ENCODE assay signal across 8 cellular contexts in the genomic region with DNA sequence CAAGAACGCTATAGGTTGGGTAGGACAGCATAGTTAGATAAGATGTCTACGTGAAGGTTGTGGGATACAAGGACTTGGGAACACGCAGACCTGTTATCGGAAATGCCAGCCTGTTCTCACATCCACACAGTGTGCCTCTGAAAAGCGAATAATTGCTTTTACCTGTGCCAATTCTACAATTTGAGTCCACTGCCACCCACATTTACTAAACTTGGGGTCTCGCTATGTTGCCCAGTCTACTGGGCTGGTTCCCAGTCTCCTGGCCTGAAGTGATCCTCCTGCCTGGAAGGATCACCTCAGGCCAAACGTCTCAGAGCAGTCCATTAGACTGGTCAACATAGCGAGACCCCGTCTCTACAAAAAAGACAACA. TPM values are rescaled to one million over a fixed set of nuclear protein-coding genes. Genes with fewer than 3 reads are reported as not detected.
DNase-seq lines count a peak whose midpoint lies in the region; ATAC-seq and TF ChIP-seq lines count a peak whose summit lies in the region.

No MANE protein-coding gene starts in this region.

- no peaks in the 10 kb centered on the region for H3K27me3 ChIP-seq in H9 (ENCODE audit: insufficient read depth, low read length)
- H3K27me3 ChIP-seq in gastroesophageal sphincter, result peaks cover 15% of the 10 kb centered on the region

- peaks cover 2 to 12% of the 10 kb centered on the region in 2 experiments for H3K4me1 Mint-ChIP-seq in H9
- peaks cover 30% of the 10 kb centered on the region for H3K4me1 Mint-ChIP-seq in activated B cell treated with CpG ODN at 0.5 μM for 24 hours

- H3K9ac ChIP-seq in H9 (ENCODE audit: extremely low read depth, insufficient read length, low read length), result peak overlapping the region; percentile 87

- H3K27me3 Mint-ChIP-seq in H9 (ENCODE audit: low read depth) (no peaks in the 10 kb centered on the region), activated B cell treated with CpG ODN at 0.5 μM for 24 hours (no peaks in the 10 kb centered on the region)

- no peak overlapping the region; the same call in 1 of the 2 replicates for H3K4ac ChIP-seq in H9 (ENCODE audit: low read depth, low read length)

- no peak overlapping the region for H2BK120ac ChIP-seq in H9 (ENCODE audit: low read depth, low read length, poor library complexity, severe bottlenecking)

- no peak overlapping the region for H3K23ac ChIP-seq in H9 (ENCODE audit: insufficient read length, low read depth, low read length)

- H3K27ac Mint-ChIP-seq in H9 (peak overlapping the region; percentile 95 to 99 (median 99)), activated B cell treated with CpG ODN at 0.5 μM for 24 hours (peak overlapping the region; percentile 100)

- ATAC-seq in activated B cell treated with CpG ODN at 0.5 μM for 24 hours (ENCODE audit: low read depth) (no peak), gastroesophageal sphincter (no peak), HG02571 (IDR thresholded peaks at IDR 0.05; ENCODE audit: unreplicated experiment) (no peak), GM21423 (IDR thresholded peaks at IDR 0.05; ENCODE audit: unreplicated experiment) (no peak), HG03565 (IDR thresholded peaks at IDR 0.05; ENCODE audit: unreplicated experiment) (no peak)

- peak overlapping the region; percentile 88 for H3K4me2 ChIP-seq in H9 (ENCODE audit: insufficient read depth, insufficient read length, low read length)

- no peak for TF ChIP-seq EP300 in gastroesophageal sphincter (IDR thresholded peaks at IDR 0.05)

- H3K4me3 ChIP-seq in gastroesophageal sphincter, result peak overlapping the region; percentile 89 to 92
- peak overlapping the region; percentile 67 to 91 (median 88) for H3K4me3 ChIP-seq in skin epidermis

- DNase-seq in H9 (no peak), activated B cell treated with CpG ODN at 0.5 μM for 24 hours (no peak), cortex of kidney (lab: John Stamatoyannopoulos, UW) (no peak)

- H3K18ac ChIP-seq in H9 (ENCODE audit: insufficient read length, low read depth, low read length), result peak overlapping the region; percentile 87

- peak overlapping the region; percentile 30 for H2BK5ac ChIP-seq in H9 (ENCODE audit: insufficient read length, low read length)

- H3K4me1 ChIP-seq in H9 (ENCODE audit: insufficient read depth, low read length) (no peaks in the 10 kb centered on the region), gastroesophageal sphincter (peaks cover 0 to 33% (median 7%) of the 10 kb centered on the region in 3 donors)

- H3K56ac ChIP-seq in H9 (ENCODE audit: insufficient read length, low read depth, low read length), result peak overlapping the region; percentile 2

- intact Hi-C loops in activated B cell treated with CpG ODN at 0.5 μM for 24 hours (cut with micrococcal nuclease), result loop anchor here (1.0 to 5.0 kb wide), 12 partner anchors 114 to 1375 kb away; partner anchors contain the start of genes C15orf62, CHAC1, CHP1 and GANC

- H2AK5ac ChIP-seq in H9 (ENCODE audit: insufficient read length, low read length), result no peak overlapping the region

- no CpG with 5 or more reads among the region's 9 CpGs for WGBS in H9 (ENCODE audit: extremely low coverage, insufficient read length, low lambda C conversion rate)
- 69% methylated on average over 6 of the region's 9 CpGs; no CpG with 5 or more reads in 1 of the 2 donors for WGBS in gastroesophageal sphincter (ENCODE audit: low coverage in 1 of 2), 2 donors

- H2AFZ ChIP-seq in H9 (ENCODE audit: low read length), result no peak overlapping the region

- H3K79me2 ChIP-seq in H9 (ENCODE audit: insufficient read depth, low read length), result peaks cover 19% of the 10 kb centered on the region; the same call in 1 of the 2 replicates

- H3K36me3 Mint-ChIP-seq in H9 (ENCODE audit: insufficient read depth in 1 of 3, low read depth in 3 of 3) (peaks cover 2 to 16% (median 8%) of the 10 kb centered on the region in 3 experiments; a peak in 6 of 7 replicates), activated B cell treated with CpG ODN at 0.5 μM for 24 hours (ENCODE audit: low read depth) (peaks cover 22% of the 10 kb centered on the region)

- peak overlapping the region; percentile 48 for H4K5ac ChIP-seq in H9 (ENCODE audit: insufficient read length, low read depth, low read length)

- H3K27ac ChIP-seq in H9 (ENCODE audit: insufficient read length, low read depth, low read length) (peak overlapping the region; percentile 79), gastroesophageal sphincter (peak overlapping the region; percentile 97 to 100 (median 98)), skin epidermis (peak overlapping the region in 20 of 21 experiments; percentile 98 to 100 (median 100))

- no peak overlapping the region for H3T11ph ChIP-seq in H9 (ENCODE audit: low read length)

- TF ChIP-seq POLR2A in gastroesophageal sphincter (IDR thresholded peaks at IDR 0.05), result no peak

- H3K23me2 ChIP-seq in H9 (ENCODE audit: insufficient read length, low read depth, low read length, poor library complexity, severe bottlenecking), result peaks cover 11% of the 10 kb centered on the region

- H3K36me3 ChIP-seq in gastroesophageal sphincter, result no peaks in the 10 kb centered on the region

- POLR2A ChIA-PET in activated B cell treated with CpG ODN at 0.5 μM for 24 hours (lab: Charles Lee), result interaction anchor here (0.6 to 2.2 kb wide), 11 partner anchors 9 to 272 kb away, joined by 3 to 13 read pairs (median 6); partner anchors contain the start of genes CHAC1, CHP1, EXD1 and NUSAP1

- no peak overlapping the region for H2BK15ac ChIP-seq in H9 (ENCODE audit: low read depth, low read length)

- peak overlapping the region; percentile 55; the same call in 1 of the 2 replicates for H3K14ac ChIP-seq in H9 (ENCODE audit: insufficient read depth, low read length)

- H3K9me3 ChIP-seq in H9 (ENCODE audit: control insufficient read depth, low read depth, low read length) (no peaks in the 10 kb centered on the region), gastroesophageal sphincter (no peaks in the 10 kb centered on the region)

- no peak overlapping the region for H4K8ac ChIP-seq in H9 (replicated peaks; ENCODE audit: insufficient read length, low read depth, low read length)

- H2BK12ac ChIP-seq in H9 (ENCODE audit: insufficient read length, low read depth, low read length), result no peak overlapping the region

- no peak for TF ChIP-seq CTCF in H9 (conservative IDR thresholded peaks at IDR 0.05)
- no peak for TF ChIP-seq CTCF in activated B cell treated with CpG ODN at 0.5 μM for 24 hours (IDR thresholded peaks at IDR 0.05)
- no peak for TF ChIP-seq CTCF in gastroesophageal sphincter (IDR thresholded peaks at IDR 0.05)

- CTCF ChIA-PET in activated B cell treated with CpG ODN at 0.5 μM for 24 hours (lab: Charles Lee), result no interaction called here

- H3K9me3 Mint-ChIP-seq in H9 (no peaks in the 10 kb centered on the region; a peak in 1 of 5 replicates), activated B cell treated with CpG ODN at 0.5 μM for 24 hours (no peaks in the 10 kb centered on the region)

- no peaks in the 10 kb centered on the region for H4K20me1 ChIP-seq in H9 (ENCODE audit: control insufficient read depth, insufficient read depth, insufficient read length)

- no peak overlapping the region for H4K91ac ChIP-seq in H9 (ENCODE audit: insufficient read length, low read depth, low read length)

- H2BK20ac ChIP-seq in H9 (ENCODE audit: low read depth, low read length, poor library complexity, severe bottlenecking), result no peak overlapping the region

- H3K4me3 Mint-ChIP-seq in H9 (peak overlapping the region; percentile 84 to 91), activated B cell treated with CpG ODN at 0.5 μM for 24 hours (peak overlapping the region; percentile 97)

- H3K79me1 ChIP-seq in H9 (ENCODE audit: insufficient read depth, low read depth, low read length, poor library complexity, severe bottlenecking), result peaks cover 2% of the 10 kb centered on the region

RNA-seq across cellular contexts. Expression of gene INO80, which starts 0.8 kb away (rescaled TPM):
- total RNA-seq in H9 (2021) (25.6 and 29.2 TPM in 2 replicates), activated B cell treated with CpG ODN at 0.5 μM for 24 hours (34.8 and 38.8 TPM in 2 replicates), gastroesophageal sphincter (10 to 100 TPM; 18.0 to 61.3 (median 32.2) TPM)
